ENCODE assay signal across 9 cellular contexts in the genomic region with DNA sequence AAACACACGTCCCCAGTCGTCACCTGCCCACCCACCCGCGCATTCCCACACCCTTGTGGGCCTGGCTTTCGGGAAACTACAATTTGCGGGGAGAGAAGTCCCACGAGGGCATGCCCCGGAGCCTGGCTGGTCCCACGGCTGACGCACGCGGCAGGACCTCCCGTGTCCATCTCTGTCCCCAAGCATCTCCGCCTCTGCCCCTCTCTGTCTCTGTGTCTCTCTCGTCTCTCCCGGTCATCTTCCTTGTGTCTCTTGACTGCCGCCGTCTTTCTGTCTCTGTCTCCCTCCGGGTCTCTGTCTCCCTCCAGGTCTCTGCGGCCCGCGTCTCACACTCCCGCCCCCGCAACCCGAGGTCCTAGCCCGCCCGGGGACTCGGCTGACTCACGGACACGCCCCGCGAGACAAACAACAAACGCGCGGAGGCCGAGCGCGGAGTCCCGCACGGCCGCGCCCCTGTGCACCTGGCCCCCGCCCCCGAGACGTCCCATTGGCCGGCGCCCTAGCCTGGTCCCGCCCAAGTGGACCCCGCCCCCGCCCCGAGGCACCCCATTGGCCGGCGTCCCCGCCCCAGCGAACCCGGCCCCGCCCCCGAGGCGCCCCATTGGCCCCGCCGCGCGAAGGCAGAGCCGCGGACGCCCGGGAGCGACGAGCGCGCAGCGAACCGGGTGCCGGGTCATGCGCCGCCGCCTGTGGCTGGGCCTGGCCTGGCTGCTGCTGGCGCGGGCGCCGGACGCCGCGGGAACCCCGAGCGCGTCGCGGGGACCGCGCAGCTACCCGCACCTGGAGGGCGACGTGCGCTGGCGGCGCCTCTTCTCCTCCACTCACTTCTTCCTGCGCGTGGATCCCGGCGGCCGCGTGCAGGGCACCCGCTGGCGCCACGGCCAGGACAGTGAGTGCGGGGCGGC. TPM values are rescaled to one million over a fixed set of nuclear protein-coding genes. Genes with fewer than 3 reads are reported as not detected.
DNase-seq lines count a peak whose midpoint lies in the region; ATAC-seq and TF ChIP-seq lines count a peak whose summit lies in the region.
"Had no signal": no experiment of that assay in that cellular context is flagged by ENCODE, and none has a peak within 500 bp of the region (broad histone marks: within the 10 kb centered on the region; RNA-seq: fewer than 3 reads in every experiment).

A gene (plus strand): TSS at position 629 of the 905 bp plus-strand sequence. CDS start 47 bp downstream, at position 676.

- H3K4me1 ChIP-seq in esophagus muscularis mucosa (peaks cover 14 to 31% (median 23%) of the 10 kb centered on the region in 4 donors), muscle layer of duodenum (ENCODE audit: control insufficient read depth in 1 of 2, insufficient read depth in 2 of 2, low read length in 2 of 2) (peaks cover 0 to 11% of the 10 kb centered on the region in 2 donors)

- peaks cover 8% of the 10 kb centered on the region for H3K4me1 Mint-ChIP-seq in activated T-cell treated with anti-CD3 and anti-CD28 coated beads, Interleukin-2, amount 50 U/mL, for 4 hours (ENCODE audit: low read depth)

- no peaks in the 10 kb centered on the region for H3K9me3 Mint-ChIP-seq in activated T-cell treated with anti-CD3 and anti-CD28 coated beads, Interleukin-2, amount 50 U/mL, for 4 hours

- peak within 1 kb of the TSS; percentile 77 for H3K4me3 Mint-ChIP-seq in activated T-cell treated with anti-CD3 and anti-CD28 coated beads, Interleukin-2, amount 50 U/mL, for 4 hours

- peaks cover 0 to 3% (median 0%) of the 10 kb centered on the region in 4 donors for H3K36me3 ChIP-seq in esophagus muscularis mucosa
- peaks cover 0 to under 1% of the 10 kb centered on the region in 2 donors for H3K36me3 ChIP-seq in muscle layer of duodenum (ENCODE audit: control insufficient read depth in 1 of 2, insufficient read depth in 2 of 2, low read length in 2 of 2)

- no peaks in the 10 kb centered on the region for H3K9me3 ChIP-seq in esophagus muscularis mucosa
- no peaks in the 10 kb centered on the region for H3K9me3 ChIP-seq in muscle layer of duodenum (ENCODE audit: control insufficient read depth in 1 of 2, low read length in 2 of 2)

- H3K27ac ChIP-seq in esophagus muscularis mucosa (replicated peaks in 1 of 4) (peak within 1 kb of the TSS; percentile 61 to 79 (median 70)), muscle layer of duodenum (ENCODE audit: low read length) (no peak within 1 kb of the TSS)

- H3K27me3 ChIP-seq in esophagus muscularis mucosa = no peaks in the 10 kb centered on the region
- no peaks in the 10 kb centered on the region for H3K27me3 ChIP-seq in muscle layer of duodenum (ENCODE audit: low read depth, low read length)

- no peaks in the 10 kb centered on the region for H3K36me3 Mint-ChIP-seq in activated T-cell treated with anti-CD3 and anti-CD28 coated beads, Interleukin-2, amount 50 U/mL, for 4 hours (ENCODE audit: insufficient read depth)

- H3K27me3 Mint-ChIP-seq in activated T-cell treated with anti-CD3 and anti-CD28 coated beads, Interleukin-2, amount 50 U/mL, for 4 hours (ENCODE audit: low read depth) = no peaks in the 10 kb centered on the region

- TF ChIP-seq CTCF in esophagus muscularis mucosa (IDR thresholded peaks at IDR 0.05) = peak in 1 of 3 experiments; percentile 13

- TF ChIP-seq EP300 in esophagus muscularis mucosa (IDR thresholded peaks at IDR 0.05) = no peak

- 8% methylated on average over 26 of the region's 108 CpGs for WGBS in esophagus muscularis mucosa

- peak; percentile 96 to 97 for ATAC-seq in activated T-cell treated with anti-CD3 and anti-CD28 coated beads, Interleukin-2, amount 50 U/mL, for 4 hours

- TF ChIP-seq POLR2A in esophagus muscularis mucosa (IDR thresholded peaks at IDR 0.05; ENCODE audit: low read depth) = no peak

- intact Hi-C loops in esophagus muscularis mucosa (cut with DNase I) = no loop called here

- DNase-seq in NCI-H524 (lab: John Stamatoyannopoulos, UW) (peak; percentile 78), NCI-H524 treated with DMSO at 0.1 percent for 48 hours (lab: John Stamatoyannopoulos, UW) (no peak), HPDE6-E6E7 (ENCODE audit: extremely low spot score) (peak; percentile 86), OCI-M2 (lab: John Stamatoyannopoulos, UW; ENCODE audit: unreplicated experiment) (peak; percentile 10), esophagus muscularis mucosa (ENCODE audit: extremely low spot score) (peak; percentile 99)
- peak; percentile 97 for DNase-seq in activated T-cell treated with anti-CD3 and anti-CD28 coated beads, Interleukin-2, amount 50 U/mL, for 4 hours
- peak; percentile 93 for DNase-seq in stimulated activated CD8-positive, alpha-beta memory T cell treated with anti-CD3 and anti-CD28 coated beads, Interleukin-4, amount 100 ng/mL, for 24 hours (ENCODE audit: low read depth)
- DNase-seq: DND-41 had no signal

- H3K4me3 ChIP-seq in esophagus muscularis mucosa = peak within 1 kb of the TSS; percentile 56 to 63 (median 58)
- H3K4me3 ChIP-seq in muscle layer of duodenum (ENCODE audit: low read depth in 1 of 2, low read length in 2 of 2) = peak within 1 kb of the TSS; percentile 26 to 53

RNA-seq across cellular contexts. Expression of the gene that starts here (rescaled TPM):
- total RNA-seq in activated T-cell treated with anti-CD3 and anti-CD28 coated beads, Interleukin-2, amount 50 U/mL, for 4 hours = not detected
- 1 to 10 TPM in 2 of 4 donors, under 1 TPM in 2; 0.50 to 2.1 (median 1.4) TPM for total RNA-seq in esophagus muscularis mucosa

Comparison
In these comparisons a context has a peak if more than half of its experiments do, and no peak if none do; other contexts are left out.
1. Peak in DNase-seq and ATAC-seq in activated T-cell treated with anti-CD3 and anti-CD28 coated beads, Interleukin-2, amount 50 U/mL, for 4 hours; RNA of the gene not detected or under 1 TPM.